Comparison of ENCODE assay signal across 17 cellular contexts in genomic region chr15:75925440-75925839, GRCh38. TPM values are rescaled to one million over a fixed set of nuclear protein-coding genes. Genes with fewer than 3 reads are reported as not detected.
DNase-seq lines count a peak whose midpoint lies in the region; ATAC-seq lines count a peak whose summit lies in the region.
"Had no signal": no experiment of that assay in that cellular context is flagged by ENCODE, and none has a peak within 500 bp of the region (broad histone marks: within the 10 kb centered on the region; RNA-seq: fewer than 3 reads in every experiment).

No MANE protein-coding gene starts in this region.

- no peak overlapping the region for H3K14ac ChIP-seq in trophoblast cell (ENCODE audit: low read length)

- H4K91ac ChIP-seq in trophoblast cell (ENCODE audit: low read depth, low read length): no peak overlapping the region

- no peak overlapping the region for H2BK120ac ChIP-seq in trophoblast cell (ENCODE audit: insufficient read depth, low read length, poor library complexity)

- no peak overlapping the region for H2BK12ac ChIP-seq in trophoblast cell (ENCODE audit: low read length)

- peaks cover 4 to 33% (median 20%) of the 10 kb centered on the region in 4 donors for H3K4me1 Mint-ChIP-seq in CD4-positive, CD25-positive, alpha-beta regulatory T cell

- H4K8ac ChIP-seq in trophoblast cell (ENCODE audit: low read depth, low read length): no peak overlapping the region

- H3K9ac ChIP-seq in trophoblast cell (ENCODE audit: low read length): no peak overlapping the region
- H3K9ac ChIP-seq: BLaER1 had no signal

- H3K23ac ChIP-seq in trophoblast cell (ENCODE audit: low read length): no peak overlapping the region

- no peak overlapping the region for H3K4ac ChIP-seq in trophoblast cell (ENCODE audit: low read depth, low read length)

- no peaks in the 10 kb centered on the region for H3K27me3 Mint-ChIP-seq in CD4-positive, CD25-positive, alpha-beta regulatory T cell

- H3K9me3 ChIP-seq in CD4-positive, CD25-positive, alpha-beta regulatory T cell (ENCODE audit: control insufficient read depth in 2 of 2, low read length in 2 of 2): no peaks in the 10 kb centered on the region
- no peaks in the 10 kb centered on the region for H3K9me3 ChIP-seq in trophoblast cell (ENCODE audit: insufficient read depth, low read depth, low read length)
- H3K9me3 ChIP-seq: BLaER1 had no signal

- H3K4me1 ChIP-seq in CD4-positive, CD25-positive, alpha-beta regulatory T cell (ENCODE audit: control insufficient read depth, insufficient read depth, low read length, poor library complexity, severe bottlenecking): no peaks in the 10 kb centered on the region
- H3K4me1 ChIP-seq in trophoblast cell (ENCODE audit: control insufficient read depth in 1 of 2, insufficient read depth in 2 of 2, low read length in 2 of 2): peaks cover 0 to 6% of the 10 kb centered on the region in 2 experiments

- peaks cover 2% of the 10 kb centered on the region for H3K79me2 ChIP-seq in trophoblast cell (ENCODE audit: control insufficient read depth, insufficient read depth, low read length, poor library complexity)

- H3K27ac Mint-ChIP-seq in CD4-positive, CD25-positive, alpha-beta regulatory T cell: peak overlapping the region in 2 of 3 donors; percentile 8 to 28

- H3K27ac ChIP-seq in CD4-positive, CD25-positive, alpha-beta regulatory T cell (ENCODE audit: insufficient read depth, low read length, poor library complexity, severe bottlenecking): no peak overlapping the region
- no peak overlapping the region for H3K27ac ChIP-seq in trophoblast cell (ENCODE audit: low read depth, low read length)
- H3K27ac ChIP-seq: BLaER1, SK-N-MC had no signal

- H3K27me3 ChIP-seq in CD4-positive, CD25-positive, alpha-beta regulatory T cell (ENCODE audit: control insufficient read depth, insufficient read depth, low read length): no peaks in the 10 kb centered on the region
- H3K27me3 ChIP-seq in trophoblast cell (ENCODE audit: insufficient read depth, low read length): no peaks in the 10 kb centered on the region
- H3K27me3 ChIP-seq: BLaER1 had no signal

- H2AFZ ChIP-seq in trophoblast cell (ENCODE audit: insufficient read depth, low read length, poor library complexity): no peak overlapping the region

- H3K36me3 ChIP-seq in CD4-positive, CD25-positive, alpha-beta regulatory T cell (ENCODE audit: control insufficient read depth, insufficient read depth, low read length): peaks cover 25% of the 10 kb centered on the region
- H3K36me3 ChIP-seq in trophoblast cell (ENCODE audit: control insufficient read depth in 1 of 2, insufficient read depth in 2 of 2, low read length in 2 of 2): peaks cover 0 to 15% of the 10 kb centered on the region in 2 experiments

- no peaks in the 10 kb centered on the region for H3K79me1 ChIP-seq in trophoblast cell (ENCODE audit: low read length)

- no peak overlapping the region for H2AK5ac ChIP-seq in trophoblast cell (ENCODE audit: low read length)

- H3K4me3 Mint-ChIP-seq in CD4-positive, CD25-positive, alpha-beta regulatory T cell: no peak overlapping the region

- no peak overlapping the region for H4K12ac ChIP-seq in trophoblast cell (ENCODE audit: low read depth, low read length)

- no peak overlapping the region for H2BK5ac ChIP-seq in trophoblast cell (ENCODE audit: low read depth, low read length, poor library complexity)

- H3K4me2 ChIP-seq in trophoblast cell (ENCODE audit: low read length): no peak overlapping the region
- H3K4me2 ChIP-seq: BLaER1 had no signal

- DNase-seq in SIG-M5 treated with dmso at 0.1 percent for 504 hours (lab: John Stamatoyannopoulos, UW; ENCODE audit: unreplicated experiment): peak; percentile 4
- no peak for DNase-seq in SIG-M5 (lab: John Stamatoyannopoulos, UW)
- DNase-seq in CD4-positive, CD25-positive, alpha-beta regulatory T cell: no peak
- DNase-seq in NOMO-1 treated with DMSO at 0.1 percent for 48 hours (lab: John Stamatoyannopoulos, UW; ENCODE audit: unreplicated experiment): peak; percentile 52
- peak; percentile 8 for DNase-seq in germinal center (ENCODE audit: low spot score)
- no peak for DNase-seq in amygdala (lab: John Stamatoyannopoulos, UW)
- DNase-seq in NCI-H146 treated with DMSO at 0.1 percent for 48 hours (lab: John Stamatoyannopoulos, UW; ENCODE audit: unreplicated experiment): no peak
- DNase-seq in trophoblast cell: no peak
- DNase-seq: DMS79 treated with DMSO at 0.1 percent for 48 hours; NCI-H1105; NCI-H1694 treated with DMSO at 0.1 percent for 48 hours; NCI-H226; NCI-H526 treated with DMSO at 0.1 percent for 48 hours; NK-92 treated with Interleukin-12 subunit alpha and Interleukin-12 subunit beta, amount 100 ng/mL, for 24 hours had no signal

- peaks cover 41% of the 10 kb centered on the region for H3K36me3 Mint-ChIP-seq in CD4-positive, CD25-positive, alpha-beta regulatory T cell

- no peak for ATAC-seq in CD4-positive, CD25-positive, alpha-beta regulatory T cell (ENCODE audit: low read depth in 2 of 2)
- ATAC-seq: Panc1 had no signal

- no CpG with 5 or more reads among the region's 2 CpGs for WGBS in trophoblast cell (ENCODE audit: extremely low coverage, insufficient coverage, insufficient read length)

- H3K18ac ChIP-seq in trophoblast cell (ENCODE audit: low read length): no peak overlapping the region

- no peak overlapping the region for H3K4me3 ChIP-seq in CD4-positive, CD25-positive, alpha-beta regulatory T cell (ENCODE audit: low read depth, low read length)
- no peak overlapping the region for H3K4me3 ChIP-seq in trophoblast cell (ENCODE audit: low read depth, low read length)
- H3K4me3 ChIP-seq: BLaER1, SK-N-MC had no signal

- no peaks in the 10 kb centered on the region for H3K9me3 Mint-ChIP-seq in CD4-positive, CD25-positive, alpha-beta regulatory T cell

RNA-seq across cellular contexts. Expression of gene FBXO22, which starts 21.8 kb away (rescaled TPM):
- 11.3 TPM for total RNA-seq in CD4-positive, CD25-positive, alpha-beta regulatory T cell
- 10 to 100 TPM; 19.5 to 27.3 (median 20.5) TPM for polyA plus RNA-seq in CD4-positive, CD25-positive, alpha-beta regulatory T cell
- polyA plus RNA-seq in trophoblast cell (2013): 39.6 and 40.5 TPM in 2 replicates

Comparison
In these comparisons a context has a peak if more than half of its experiments do, and no peak if none do; other contexts are left out.
1. DNase-seq: peak in SIG-M5 treated with dmso at 0.1 percent for 504 hours (single experiment), NOMO-1 treated with DMSO at 0.1 percent for 48 hours (single experiment) and germinal center (single experiment); none in SIG-M5 (single experiment), CD4-positive, CD25-positive, alpha-beta regulatory T cell (0 of 3), amygdala (0 of 56), NCI-H146 treated with DMSO at 0.1 percent for 48 hours (single experiment) and trophoblast cell (0 of 2).